In genomic region chr12:22353615-22354325, GRCh38 we compare ENCODE assay signal across 29 cellular contexts. TPM values are rescaled to one million over a fixed set of nuclear protein-coding genes. Genes with fewer than 3 reads are reported as not detected.
"Had no signal": no experiment of that assay in that cellular context is flagged by ENCODE, and none has a peak within 500 bp of the region (broad histone marks: within the 10 kb centered on the region; RNA-seq: fewer than 3 reads in every experiment).

No MANE protein-coding gene starts in this region.

- H3K4me2 ChIP-seq: neural progenitor cell had no signal

- H2AFZ ChIP-seq: neural progenitor cell had no signal

- H3K9ac ChIP-seq: neural progenitor cell had no signal

- H3K4me1 Mint-ChIP-seq: memory B cell; mesothelial cell of epicardium; nephron; neural progenitor cell; stimulated activated memory B cell treated with anti-CD40 and anti-IgM and Interleukin-4, amounts not matched to agents 10 μg/mL and 1 μg/mL and 100 μg/mL, for 72 hours had no signal

- H3K9me3 Mint-ChIP-seq: dendritic cell treated with granulocyte-macrophage colony-stimulating factor and Interleukin-4, amounts not matched to agents 40 ng/mL and 50 ng/mL, for 4 days; memory B cell; mesothelial cell of epicardium; nephron; neural progenitor cell; type B pancreatic cell had no signal

- H3K27me3 ChIP-seq: esophagus squamous epithelium, gastrocnemius medialis, neural progenitor cell, ovary, sigmoid colon, spleen, testis, tibial artery had no signal

- H3K27ac ChIP-seq: esophagus squamous epithelium, gastrocnemius medialis, neural progenitor cell, ovary, psoas muscle, sigmoid colon, skin epidermis, spleen, testis, tibial artery had no signal

- H3K4me3 ChIP-seq: esophagus squamous epithelium, gastrocnemius medialis, lung, mucosa of descending colon, neural progenitor cell, ovary, psoas muscle, sigmoid colon, skin epidermis, spleen, testis, tibial artery had no signal

- H3K27me3 Mint-ChIP-seq: dendritic cell treated with granulocyte-macrophage colony-stimulating factor and Interleukin-4, amounts not matched to agents 40 ng/mL and 50 ng/mL, for 4 days; stimulated activated memory B cell treated with anti-CD40 and anti-IgM and Interleukin-4, amounts not matched to agents 10 μg/mL and 1 μg/mL and 100 μg/mL, for 72 hours had no signal

- H3K36me3 Mint-ChIP-seq: memory B cell; mesothelial cell of epicardium; naive thymus-derived CD4-positive, alpha-beta T cell; neural progenitor cell; stimulated activated memory B cell treated with anti-CD40 and anti-IgM and Interleukin-4, amounts not matched to agents 10 μg/mL and 1 μg/mL and 100 μg/mL, for 72 hours; type B pancreatic cell had no signal

- H3K27ac Mint-ChIP-seq: dendritic cell treated with granulocyte-macrophage colony-stimulating factor and Interleukin-4, amounts not matched to agents 40 ng/mL and 50 ng/mL, for 4 days; memory B cell; mesothelial cell of epicardium; naive thymus-derived CD4-positive, alpha-beta T cell; nephron; neural progenitor cell; stimulated activated memory B cell treated with anti-CD40 and anti-IgM and Interleukin-4, amounts not matched to agents 10 μg/mL and 1 μg/mL and 100 μg/mL, for 72 hours; type B pancreatic cell had no signal

- H3K4me1 ChIP-seq: esophagus squamous epithelium, gastrocnemius medialis, neural progenitor cell, psoas muscle, sigmoid colon, spleen, testis, tibial artery had no signal

- H3K36me3 ChIP-seq: esophagus squamous epithelium, gastrocnemius medialis, neural progenitor cell, ovary, sigmoid colon, spleen, tibial artery had no signal

- H3K9me3 ChIP-seq: esophagus squamous epithelium, gastrocnemius medialis, mucosa of descending colon, ovary, psoas muscle, sigmoid colon, spleen, testis, tibial artery had no signal

- H3K4me3 Mint-ChIP-seq: dendritic cell treated with granulocyte-macrophage colony-stimulating factor and Interleukin-4, amounts not matched to agents 40 ng/mL and 50 ng/mL, for 4 days; memory B cell; mesothelial cell of epicardium; naive thymus-derived CD4-positive, alpha-beta T cell; nephron; neural progenitor cell; stimulated activated memory B cell treated with anti-CD40 and anti-IgM and Interleukin-4, amounts not matched to agents 10 μg/mL and 1 μg/mL and 100 μg/mL, for 72 hours; type B pancreatic cell had no signal

- DNase-seq: effector CD8-positive, alpha-beta T cell; esophagus squamous epithelium; gastrocnemius medialis; head of caudate nucleus; kidney; mucosa of descending colon; naive thymus-derived CD4-positive, alpha-beta T cell; ovary; posterior cingulate gyrus; psoas muscle; right cardiac atrium; sigmoid colon; spleen; stimulated activated CD4-positive, alpha-beta T cell treated with anti-CD3 and anti-CD28 coated beads, Interleukin-4, amount 100 ng/mL, for 4 hours; stimulated activated naive CD8-positive, alpha-beta T cell treated with anti-CD3 and anti-CD28 coated beads, Interleukin-15, Interleukin-2, amounts not matched to agents 100 U/mL and 50 U/mL, for 24 hours; substantia nigra; testis; tibial artery had no signal

RNA-seq across cellular contexts. Expression of gene ST8SIA1, which starts 19.3 kb away (rescaled TPM):
- total RNA-seq: endothelial cell of umbilical vein, left lobe of liver had no signal
- polyA plus RNA-seq: endothelial cell of umbilical vein had no signal
